Comparison of ENCODE assay signal across 2 cellular contexts in genomic region chr9:2066312-2067273, GRCh38.
TF ChIP-seq lines count a peak whose summit lies in the region.

No MANE protein-coding gene starts in this region.

TF ChIP-seq in Ishikawa, 13 proteins besides CTCF, POLR2A, EP300 and RAD21 (continued from another document):
- no peak for TF ChIP-seq REST (IDR thresholded peaks at IDR 0.05; ENCODE audit: low read depth)
- TF ChIP-seq YY1 (IDR thresholded peaks at IDR 0.05; ENCODE audit: low read depth), result no peak
- TF ChIP-seq ZBTB7A (IDR thresholded peaks at IDR 0.05; ENCODE audit: low read depth), result no peak
- no peak for TF ChIP-seq NFIC (IDR thresholded peaks at IDR 0.05)
- TF ChIP-seq EGR1 (IDR thresholded peaks at IDR 0.05), result no peak
- no peak for TF ChIP-seq TCF12 (IDR thresholded peaks at IDR 0.05; ENCODE audit: low read depth)
- no peak for TF ChIP-seq CEBPB (IDR thresholded peaks at IDR 0.05)
- TF ChIP-seq USF1 (IDR thresholded peaks at IDR 0.05), result no peak
- TF ChIP-seq TAF1 (IDR thresholded peaks at IDR 0.05; ENCODE audit: low read depth), result no peak
- TF ChIP-seq MAX (IDR thresholded peaks at IDR 0.05), result no peak
- TF ChIP-seq TEAD4 (IDR thresholded peaks at IDR 0.05), result no peak

TF ChIP-seq in H1, 55 proteins besides CTCF, POLR2A, EP300 and RAD21 (continued from another document):
- TF ChIP-seq SIRT6 (IDR thresholded peaks at IDR 0.05; ENCODE audit: low read length) (no peak), JUN (IDR thresholded peaks at IDR 0.05; ENCODE audit: low read depth, low read length) (no peak), SAP30 (IDR thresholded peaks at IDR 0.05; ENCODE audit: insufficient read depth, insufficient replicate concordance, low read length) (no peak), TEAD4 (IDR thresholded peaks at IDR 0.05; ENCODE audit: low read depth, low read length) (peak; percentile 87)
TF ChIP-seq in H1: peak in this region for 4.
